ENCODE assay signal across 25 cellular contexts in genomic region chr10:113646337-113647201, GRCh38. TPM values are rescaled to one million over a fixed set of nuclear protein-coding genes. Genes with fewer than 3 reads are reported as not detected.
A peak's percentile ranks its signal among the peaks of the same experiment; 100 is the strongest.
DNase-seq lines count a peak whose midpoint lies in the region; ATAC-seq and TF ChIP-seq lines count a peak whose summit lies in the region.
"Had no signal": no experiment of that assay in that cellular context is flagged by ENCODE, and none has a peak within 500 bp of the region (broad histone marks: within the 10 kb centered on the region; RNA-seq: fewer than 3 reads in every experiment).

No MANE protein-coding gene starts in this region.

- no peaks in the 10 kb centered on the region for H3K9me3 ChIP-seq in suprapubic skin
- H3K9me3 ChIP-seq: colonic mucosa, prostate gland, spleen had no signal

- WGBS in suprapubic skin: 43% methylated on average over 10 of the region's 10 CpGs

- intact Hi-C loops in head of caudate nucleus (cut with DNase I): no loop called here

- no peaks in the 10 kb centered on the region for H3K36me3 ChIP-seq in suprapubic skin
- H3K36me3 ChIP-seq: colonic mucosa, prostate gland, spleen had no signal

- peak in 28 of 61 donors; percentile 1 to 72 (median 26) for DNase-seq in caudate nucleus (lab: John Stamatoyannopoulos, UW)
- peak in 23 of 42 donors; percentile 4 to 73 (median 36) for DNase-seq in head of caudate nucleus
- DNase-seq in midbrain (lab: John Stamatoyannopoulos, UW): peak; percentile 59
- no peak for DNase-seq in suprapubic skin (ENCODE audit: low spot score in 2 of 2)
- no peak for DNase-seq in NCI-H748 (lab: John Stamatoyannopoulos, UW; ENCODE audit: unreplicated experiment)
- no peak for DNase-seq in NCI-H510A (lab: John Stamatoyannopoulos, UW)
- DNase-seq: activated CD8-positive, alpha-beta T cell treated with anti-CD3 and anti-CD28 coated beads, Interleukin-2, amount 10 ng/mL, durations not matched to agents 7 days and 5 days; activated naive CD4-positive, alpha-beta T cell treated with Interleukin-2 at 50 U/mL for 16 hours; activated T-cell treated with anti-CD3 and anti-CD28 coated beads, Interleukin-2, amount 50 U/mL, for 1 hour; colonic mucosa; DMS79; foreskin fibroblast; H9; Karpas-422; NCI-H1092 treated with DMSO at 0.1 percent for 48 hours; NCI-H2029 treated with DMSO at 0.1 percent for 48 hours; NCI-H446 treated with DMSO at 0.1 percent for 48 hours; spleen; stimulated activated CD4-positive, alpha-beta T cell treated with anti-CD3 and anti-CD28 coated beads, Interleukin-4, amount 100 ng/mL, for 24 hours; T1000 had no signal

- no peak for TF ChIP-seq CTCF in suprapubic skin (IDR thresholded peaks at IDR 0.05)

- H3K4me3 ChIP-seq in suprapubic skin: no peak overlapping the region
- H3K4me3 ChIP-seq: colonic mucosa, prostate gland, spleen had no signal

- TF ChIP-seq POLR2A in suprapubic skin (IDR thresholded peaks at IDR 0.05): no peak

- H3K4me1 ChIP-seq in suprapubic skin: peaks cover 24% of the 10 kb centered on the region
- H3K4me1 ChIP-seq: colonic mucosa, prostate gland, spleen had no signal

- H3K27ac ChIP-seq in caudate nucleus (ENCODE audit: low read depth, low read length) (peak overlapping the region; percentile 58), suprapubic skin (peak overlapping the region; percentile 53)
- H3K27ac ChIP-seq: colonic mucosa, prostate gland, spleen had no signal

- ATAC-seq in HG02884 (IDR thresholded peaks at IDR 0.05; ENCODE audit: unreplicated experiment) (no peak), GM21528 (IDR thresholded peaks at IDR 0.05; ENCODE audit: low FRiP score, unreplicated experiment) (no peak)
- ATAC-seq: activated CD8-positive, alpha-beta T cell treated with anti-CD3 and anti-CD28 coated beads, Interleukin-2, amount 10 ng/mL, durations not matched to agents 7 days and 5 days had no signal

- H3K27me3 ChIP-seq in suprapubic skin: no peaks in the 10 kb centered on the region
- H3K27me3 ChIP-seq: colonic mucosa had no signal

- no peak for TF ChIP-seq EP300 in suprapubic skin (IDR thresholded peaks at IDR 0.05)

RNA-seq across cellular contexts. Expression of gene NRAP, which starts 17.3 kb away (rescaled TPM):
- total RNA-seq in suprapubic skin: under 1 TPM in 2 of 4 donors, not detected in 2; 0.08 to 0.31 TPM
- total RNA-seq: activated CD8-positive, alpha-beta T cell treated with anti-CD3 and anti-CD28 coated beads, Interleukin-2, amount 10 ng/mL, durations not matched to agents 7 days and 5 days; H9; kidney epithelial cell; RPMI7951 had no signal

RNA-seq across cellular contexts. Expression of gene CASP7, which starts 33.1 kb away (rescaled TPM):
- total RNA-seq in suprapubic skin: 10 to 100 TPM; 20.0 to 37.8 (median 29.6) TPM

Comparison
In these comparisons a context has a peak if more than half of its experiments do, and no peak if none do; other contexts are left out.
1. DNase-seq: peak in head of caudate nucleus (23 of 42) and midbrain (single experiment); none in suprapubic skin (0 of 2), NCI-H748 (single experiment) and NCI-H510A (single experiment).